ENCODE assay signal across 8 cellular contexts in genomic region chr1:8374812-8375211, GRCh38. TPM values are rescaled to one million over a fixed set of nuclear protein-coding genes. Genes with fewer than 3 reads are reported as not detected.
DNase-seq lines count a peak whose midpoint lies in the region; ATAC-seq lines count a peak whose summit lies in the region.

No MANE protein-coding gene starts in this region.

- DNase-seq in DMS153 treated with DMSO at 0.1 percent for 48 hours (lab: John Stamatoyannopoulos, UW; ENCODE audit: unreplicated experiment) (peak; percentile 32), left lobe of liver (ENCODE audit: low spot score) (peak; percentile 45), amniotic stem cell (lab: John Stamatoyannopoulos, UW) (no peak), NCI-H1694 treated with DMSO at 0.1 percent for 48 hours (lab: John Stamatoyannopoulos, UW) (no peak), HuH-7.5 (ENCODE audit: low spot score) (no peak)

- H3K36me3 Mint-ChIP-seq in IgD-negative memory B cell: peaks cover 2% of the 10 kb centered on the region
- peaks cover 4% of the 10 kb centered on the region for H3K36me3 Mint-ChIP-seq in activated naive CD4-positive, alpha-beta T cell treated with anti-CD3 and anti-CD28 coated beads, Interleukin-2, amount 50 U/mL, for 24 hours

- H3K4me1 Mint-ChIP-seq in IgD-negative memory B cell: peaks cover 10 to 37% (median 22%) of the 10 kb centered on the region in 3 donors
- H3K4me1 Mint-ChIP-seq in activated naive CD4-positive, alpha-beta T cell treated with anti-CD3 and anti-CD28 coated beads, Interleukin-2, amount 50 U/mL, for 24 hours: peaks cover 85% of the 10 kb centered on the region

- no peak overlapping the region for H3K4me3 Mint-ChIP-seq in IgD-negative memory B cell
- no peak overlapping the region for H3K4me3 Mint-ChIP-seq in activated naive CD4-positive, alpha-beta T cell treated with anti-CD3 and anti-CD28 coated beads, Interleukin-2, amount 50 U/mL, for 24 hours

- H3K9me3 Mint-ChIP-seq in IgD-negative memory B cell: no peaks in the 10 kb centered on the region
- H3K9me3 Mint-ChIP-seq in activated naive CD4-positive, alpha-beta T cell treated with anti-CD3 and anti-CD28 coated beads, Interleukin-2, amount 50 U/mL, for 24 hours: no peaks in the 10 kb centered on the region

- ATAC-seq in left lobe of liver: peak; percentile 48
- ATAC-seq in GM18519 (IDR thresholded peaks at IDR 0.05; ENCODE audit: low FRiP score, unreplicated experiment): no peak

- no peaks in the 10 kb centered on the region for H3K27me3 Mint-ChIP-seq in IgD-negative memory B cell
- no peaks in the 10 kb centered on the region for H3K27me3 Mint-ChIP-seq in activated naive CD4-positive, alpha-beta T cell treated with anti-CD3 and anti-CD28 coated beads, Interleukin-2, amount 50 U/mL, for 24 hours

- H3K27ac Mint-ChIP-seq in IgD-negative memory B cell: peak overlapping the region; percentile 40 to 83 (median 54)
- H3K27ac Mint-ChIP-seq in activated naive CD4-positive, alpha-beta T cell treated with anti-CD3 and anti-CD28 coated beads, Interleukin-2, amount 50 U/mL, for 24 hours: peak overlapping the region; percentile 62

RNA-seq across cellular contexts. Expression of gene SLC45A1, which starts 56.9 kb away (rescaled TPM):
- polyA plus RNA-seq in IgD-negative memory B cell: 0.38 TPM
- total RNA-seq in left lobe of liver: 0.20 TPM

Comparison
In these comparisons a context has a peak if more than half of its experiments do, and no peak if none do; other contexts are left out.
1. DNase-seq: peak in DMS153 treated with DMSO at 0.1 percent for 48 hours (single experiment) and left lobe of liver (single experiment); none in amniotic stem cell (single experiment), NCI-H1694 treated with DMSO at 0.1 percent for 48 hours (single experiment) and HuH-7.5 (single experiment).